Comparison of ENCODE assay signal across 10 cellular contexts in genomic region chr4:143404555-143404954, GRCh38.
A peak's percentile ranks its signal among the peaks of the same experiment; 100 is the strongest.
DNase-seq lines count a peak whose midpoint lies in the region; ATAC-seq, FAIRE-seq and TF ChIP-seq lines count a peak whose summit lies in the region.
"Had no signal": no experiment of that assay in that cellular context is flagged by ENCODE, and none has a peak within 500 bp of the region (broad histone marks: within the 10 kb centered on the region; RNA-seq: fewer than 3 reads in every experiment).

No MANE protein-coding gene starts in this region.

- peak; percentile 98 for FAIRE-seq in GM18507 (lab: Jason Lieb, UNC)

- no peak for TF ChIP-seq CTCF in testis (IDR thresholded peaks at IDR 0.05)

- peak; percentile 96 for ATAC-seq in GM21526 (IDR thresholded peaks at IDR 0.05; ENCODE audit: low FRiP score, unreplicated experiment)
- peak; percentile 94 for ATAC-seq in HG03196 (IDR thresholded peaks at IDR 0.05; ENCODE audit: unreplicated experiment)

- in situ Hi-C loops in G401 (cut with HindIII; ENCODE audit: low sequenced_read_pairs): no loop called here

- no peak overlapping the region for H3K27ac ChIP-seq in testis
- H3K27ac ChIP-seq: VCaP had no signal

- intact Hi-C loops in testis (cut with DNase I; ENCODE audit: low total_unique reads): no loop called here

- no peak overlapping the region for H3K4me3 ChIP-seq in testis

- H3K27me3 ChIP-seq in testis: no peaks in the 10 kb centered on the region

- peaks cover 38% of the 10 kb centered on the region for H3K4me1 ChIP-seq in testis

- DNase-seq in GM18507 (ENCODE audit: extremely low spot score, insufficient read length, low read depth) (no peak), glomerular visceral epithelial cell (ENCODE audit: extremely low spot score) (peak; percentile 62), G401 (ENCODE audit: low spot score) (no peak), testis (no peak), T-helper 1 cell (no peak)
- no peak for DNase-seq in effector CD8-positive, alpha-beta T cell (lab: John Stamatoyannopoulos, UW)
- DNase-seq: nephron progenitor cell had no signal

- no peaks in the 10 kb centered on the region for H3K9me3 ChIP-seq in testis

- TF ChIP-seq POLR2A in testis (IDR thresholded peaks at IDR 0.05): no peak

- WGBS in testis, 2 donors: 81 to 83% methylated on average over 3 of the region's 3 CpGs

- H3K36me3 ChIP-seq in testis (ENCODE audit: low read depth, missing control alignments): no peaks in the 10 kb centered on the region
